ENCODE assay signal across 8 cellular contexts in genomic region chr12:4214912-4215861, GRCh38.
A peak's percentile ranks its signal among the peaks of the same experiment; 100 is the strongest.
DNase-seq lines count a peak whose midpoint lies in the region; ATAC-seq lines count a peak whose summit lies in the region.
"Had no signal": no experiment of that assay in that cellular context is flagged by ENCODE, and none has a peak within 500 bp of the region (broad histone marks: within the 10 kb centered on the region; RNA-seq: fewer than 3 reads in every experiment).

No MANE protein-coding gene starts in this region.

- DNase-seq in SIG-M5 treated with dmso at 0.1 percent for 504 hours (lab: John Stamatoyannopoulos, UW; ENCODE audit: unreplicated experiment) (peak; percentile 90), epithelial cell of prostate (ENCODE audit: low read depth, low spot score) (no peak), iPS-NIHi7 (ENCODE audit: extremely low spot score) (no peak), SHP77 treated with DMSO at 0.1 percent for 48 hours (lab: John Stamatoyannopoulos, UW) (no peak)
- DNase-seq in stimulated activated CD4-positive, alpha-beta T cell treated with anti-CD3 and anti-CD28 coated beads, Interleukin-15, amount 100 ng/mL, for 24 hours: peak; percentile 57

- ATAC-seq in GM19025 (IDR thresholded peaks at IDR 0.05; ENCODE audit: low read depth, unreplicated experiment): peak; percentile 51
- peak; percentile 74 for ATAC-seq in HG02970 (IDR thresholded peaks at IDR 0.05; ENCODE audit: low FRiP score, unreplicated experiment)

- peak overlapping the region; percentile 29 for H3K27ac ChIP-seq in epithelial cell of prostate
- H3K27ac ChIP-seq: uterus had no signal

Comparison
In these comparisons a context has a peak if more than half of its experiments do, and no peak if none do; other contexts are left out.
1. DNase-seq: peak in SIG-M5 treated with dmso at 0.1 percent for 504 hours (single experiment) and stimulated activated CD4-positive, alpha-beta T cell treated with anti-CD3 and anti-CD28 coated beads, Interleukin-15, amount 100 ng/mL, for 24 hours (single experiment); none in epithelial cell of prostate (single experiment), iPS-NIHi7 (single experiment) and SHP77 treated with DMSO at 0.1 percent for 48 hours (single experiment).